Comparison of ENCODE assay signal across 14 cellular contexts in genomic region chr16:77276686-77277085, GRCh38.
DNase-seq lines count a peak whose midpoint lies in the region; ATAC-seq, FAIRE-seq and TF ChIP-seq lines count a peak whose summit lies in the region.
"Had no signal": no experiment of that assay in that cellular context is flagged by ENCODE, and none has a peak within 500 bp of the region (broad histone marks: within the 10 kb centered on the region; RNA-seq: fewer than 3 reads in every experiment).

No MANE protein-coding gene starts in this region.

- H3K4me1 ChIP-seq in Loucy (ENCODE audit: insufficient read depth, low read length, poor library complexity, severe bottlenecking) = peaks cover 19% of the 10 kb centered on the region
- H3K4me1 ChIP-seq in endothelial cell of umbilical vein (ENCODE audit: control insufficient read depth, extremely low read depth, insufficient read depth, low read length) = no peaks in the 10 kb centered on the region
- peaks cover 0 to 39% (median 24%) of the 10 kb centered on the region in 5 donors for H3K4me1 ChIP-seq in subcutaneous abdominal adipose tissue (ENCODE audit: control insufficient read depth in 5 of 5, insufficient read depth in 5 of 5, low read length in 5 of 5)
- H3K4me1 ChIP-seq in upper lobe of left lung = no peaks in the 10 kb centered on the region

- ATAC-seq in GM18909 (IDR thresholded peaks at IDR 0.05; ENCODE audit: poor library complexity, unreplicated experiment) (no peak), HG02970 (IDR thresholded peaks at IDR 0.05; ENCODE audit: low FRiP score, unreplicated experiment) (no peak), upper lobe of left lung (ENCODE audit: low FRiP score in 2 of 2) (no peak)
- ATAC-seq: PC-3 had no signal

- H3K4me2 ChIP-seq in Loucy (ENCODE audit: low read depth, low read length, poor library complexity, severe bottlenecking) = no peak overlapping the region
- H3K4me2 ChIP-seq in endothelial cell of umbilical vein (ENCODE audit: insufficient read depth, low read length) = no peak overlapping the region

- no peaks in the 10 kb centered on the region for H3K9me3 ChIP-seq in Loucy (ENCODE audit: insufficient read depth, low read depth, low read length)
- no peaks in the 10 kb centered on the region for H3K9me3 ChIP-seq in endothelial cell of umbilical vein (replicated peaks; ENCODE audit: control insufficient read depth, insufficient read depth, low read length)
- no peaks in the 10 kb centered on the region for H3K9me3 ChIP-seq in subcutaneous abdominal adipose tissue (ENCODE audit: control insufficient read depth in 5 of 5, low read length in 5 of 5)
- no peaks in the 10 kb centered on the region for H3K9me3 ChIP-seq in upper lobe of left lung

- no peaks in the 10 kb centered on the region for H3K9me1 ChIP-seq in endothelial cell of umbilical vein (replicated peaks; ENCODE audit: control insufficient read depth, extremely low read depth, insufficient read depth, low read length)

- no peaks in the 10 kb centered on the region for H3K9me2 ChIP-seq in Loucy (replicated peaks; ENCODE audit: low read depth, low read length)

- TF ChIP-seq POLR2A in endothelial cell of umbilical vein (IDR thresholded peaks at IDR 0.05; ENCODE audit: low read depth, low read length) (no peak), upper lobe of left lung (IDR thresholded peaks at IDR 0.05) (no peak)

- no peaks in the 10 kb centered on the region for H3K27me3 ChIP-seq in Loucy (ENCODE audit: insufficient read depth, low read length, poor library complexity, severe bottlenecking)
- H3K27me3 ChIP-seq in endothelial cell of umbilical vein (ENCODE audit: control insufficient read depth in 2 of 2, insufficient read depth in 2 of 2, low read length in 2 of 2) = no peaks in the 10 kb centered on the region
- H3K27me3 ChIP-seq in subcutaneous abdominal adipose tissue (ENCODE audit: control insufficient read depth in 5 of 5, insufficient read depth in 4 of 5, low read length in 5 of 5) = no peaks in the 10 kb centered on the region
- no peaks in the 10 kb centered on the region for H3K27me3 ChIP-seq in upper lobe of left lung

- 0 out of 2 replicates have a peak overlapping the region, but pooled peaks have one; percentile 58 for H2AFZ ChIP-seq in Loucy (ENCODE audit: low read length)
- no peak overlapping the region for H2AFZ ChIP-seq in endothelial cell of umbilical vein (ENCODE audit: low read depth, low read length)

- no peaks in the 10 kb centered on the region for H4K20me1 ChIP-seq in Loucy (ENCODE audit: insufficient read depth, low read length, poor library complexity, severe bottlenecking)
- no peaks in the 10 kb centered on the region for H4K20me1 ChIP-seq in endothelial cell of umbilical vein (replicated peaks; ENCODE audit: control insufficient read depth, extremely low read depth, insufficient read depth, low read length)

- H3K27ac ChIP-seq in endothelial cell of umbilical vein (ENCODE audit: insufficient read depth, low read depth, low read length) (no peak overlapping the region), subcutaneous abdominal adipose tissue (ENCODE audit: low read depth, low read length) (peak overlapping the region; percentile 80), upper lobe of left lung (no peak overlapping the region)

- no peaks in the 10 kb centered on the region for H3F3A ChIP-seq in Loucy (ENCODE audit: low read depth)

- POLR2A ChIA-PET in endothelial cell of umbilical vein (lab: Charles Lee) = no interaction called here

- H3K36me3 ChIP-seq in Loucy (ENCODE audit: insufficient read depth, low read length) (no peaks in the 10 kb centered on the region), endothelial cell of umbilical vein (ENCODE audit: control insufficient read depth in 2 of 2, extremely low read depth in 1 of 2, insufficient read depth in 2 of 2, low read length in 2 of 2) (no peaks in the 10 kb centered on the region), subcutaneous abdominal adipose tissue (ENCODE audit: control insufficient read depth in 5 of 5, insufficient read depth in 5 of 5, low read length in 5 of 5) (no peaks in the 10 kb centered on the region), upper lobe of left lung (no peaks in the 10 kb centered on the region)

- DNase-seq in NCI-H1417 (lab: John Stamatoyannopoulos, UW) = peak in 2 of 3 experiments; percentile 41 to 81
- no peak for DNase-seq in NCI-H1417 treated with DMSO at 0.1 percent for 48 hours (lab: John Stamatoyannopoulos, UW)
- peak; percentile 37 for DNase-seq in endothelial cell of umbilical vein (ENCODE audit: low read depth, low spot score)
- DNase-seq in upper lobe of left lung = no peak
- DNase-seq: Calu3; CD4-positive, alpha-beta T cell; IMR-90; NCI-H1092; NCI-H187; PC-3 had no signal

- no peak for TF ChIP-seq EP300 in upper lobe of left lung (IDR thresholded peaks at IDR 0.05)

- no peak overlapping the region for H3K4me3 ChIP-seq in Loucy (ENCODE audit: low read length, poor library complexity, severe bottlenecking)
- no peak overlapping the region for H3K4me3 ChIP-seq in endothelial cell of umbilical vein (replicated peaks in 1 of 3; ENCODE audit: insufficient read depth in 1 of 3, low read depth in 1 of 3, low read length in 3 of 3)
- H3K4me3 ChIP-seq in subcutaneous abdominal adipose tissue (ENCODE audit: low read depth in 1 of 5, low read length in 5 of 5) = no peak overlapping the region
- no peak overlapping the region for H3K4me3 ChIP-seq in upper lobe of left lung

- H3K79me2 ChIP-seq in Loucy (ENCODE audit: insufficient read depth, low read length) (no peaks in the 10 kb centered on the region), endothelial cell of umbilical vein (ENCODE audit: control insufficient read depth, insufficient read depth, low read length) (no peaks in the 10 kb centered on the region)

- dilution Hi-C loops in endothelial cell of umbilical vein (cut with MboI; ENCODE audit: extremely low pct_ligation_motif_present, low sequenced_read_pairs) = no loop called here

- intact Hi-C loops in endothelial cell of umbilical vein (cut with micrococcal nuclease) = no loop called here

- CTCF ChIA-PET in endothelial cell of umbilical vein (lab: Charles Lee) = interaction anchor here (1.1 to 1.6 kb wide), 4 partner anchors 12 to 40 kb away, joined by 3 to 5 read pairs (median 3); no protein-coding TSS in a partner anchor

- WGBS in upper lobe of left lung, 2 donors = 69 to 71% methylated on average over 2 of the region's 2 CpGs

- no peak for FAIRE-seq in endothelial cell of umbilical vein (lab: Jason Lieb, UNC)

- no TSS peak for BruUV-seq in endothelial cell of umbilical vein (replicated peaks; lab: Mats Ljungman, UMichigan)

- H3K9ac ChIP-seq in Loucy (ENCODE audit: low read depth, low read length, poor library complexity, severe bottlenecking) (no peak overlapping the region), endothelial cell of umbilical vein (replicated peaks; ENCODE audit: extremely low read depth, insufficient read depth, low read length) (no peak overlapping the region), subcutaneous abdominal adipose tissue (ENCODE audit: low read length in 5 of 5) (no peak overlapping the region)

- TF ChIP-seq CTCF in Loucy (conservative IDR thresholded peaks at IDR 0.05; ENCODE audit: low read length) (no peak), endothelial cell of umbilical vein (IDR thresholded peaks at IDR 0.05; ENCODE audit: extremely low read depth in 1 of 2, insufficient read depth in 1 of 2, low read depth in 1 of 2, low read length in 2 of 2) (no peak), upper lobe of left lung (IDR thresholded peaks at IDR 0.05) (no peak)

TF ChIP-seq in endothelial cell of umbilical vein, 7 proteins besides CTCF, POLR2A, EP300 and RAD21:
- TF ChIP-seq MYC (IDR thresholded peaks at IDR 0.05; ENCODE audit: low read depth, low read length) (no peak), GATA2 (IDR thresholded peaks at IDR 0.05; ENCODE audit: insufficient read depth, insufficient read length, low read depth, low read length) (no peak), MAX (IDR thresholded peaks at IDR 0.05; ENCODE audit: insufficient read depth, insufficient read length) (no peak), FOS (IDR thresholded peaks at IDR 0.05; ENCODE audit: borderline replicate concordance, insufficient read depth, low read length) (no peak), EZH2 (IDR thresholded peaks at IDR 0.05; ENCODE audit: borderline replicate concordance, low read depth, low read length, severe bottlenecking) (no peak), JUN (IDR thresholded peaks at IDR 0.05; ENCODE audit: borderline replicate concordance, insufficient read depth, insufficient read length, low read depth) (no peak), POLR2AphosphoS5 (IDR thresholded peaks at IDR 0.05; ENCODE audit: insufficient read depth, low read depth, low read length) (no peak)

Comparison
In these comparisons a context has a peak if more than half of its experiments do, and no peak if none do; other contexts are left out.
1. DNase-seq: peak in NCI-H1417 (2 of 3) and endothelial cell of umbilical vein (single experiment); none in NCI-H1417 treated with DMSO at 0.1 percent for 48 hours (single experiment) and upper lobe of left lung (0 of 2).